Comparison of ENCODE assay signal across 12 cellular contexts in genomic region chr11:2525941-2526807, GRCh38.
DNase-seq lines count a peak whose midpoint lies in the region; ATAC-seq, FAIRE-seq and TF ChIP-seq lines count a peak whose summit lies in the region.
"Had no signal": no experiment of that assay in that cellular context is flagged by ENCODE, and none has a peak within 500 bp of the region (broad histone marks: within the 10 kb centered on the region; RNA-seq: fewer than 3 reads in every experiment).

No MANE protein-coding gene starts in this region.

- H3K4me1 ChIP-seq in BLaER1 treated with 17β-estradiol and CSF1 and Interleukin-3, amounts not matched to agents 10 nM and 100 nM: peaks cover 35 to 59% (median 51%) of the 10 kb centered on the region in 10 experiments
- no peaks in the 10 kb centered on the region for H3K4me1 ChIP-seq in GM23338 (ENCODE audit: insufficient read depth)
- H3K4me1 ChIP-seq: prostate gland had no signal

- H3K27ac ChIP-seq in BLaER1 treated with 17β-estradiol and CSF1 and Interleukin-3, amounts not matched to agents 10 nM and 100 nM: peak overlapping the region; percentile 30 to 80 (median 69); a peak in 19 of 22 replicates
- H3K27ac ChIP-seq in coronary artery (peak overlapping the region in 1 of 2 donors; percentile 35), GM23338 (ENCODE audit: low read depth) (no peak overlapping the region)
- H3K27ac ChIP-seq: prostate gland had no signal

- H4K20me1 ChIP-seq in BLaER1 treated with 17β-estradiol and CSF1 and Interleukin-3, amounts not matched to agents 10 nM and 100 nM: peaks cover 1 to 78% (median 14%) of the 10 kb centered on the region in 11 experiments; a peak in 15 of 22 replicates
- H4K20me1 ChIP-seq in GM23338 (replicated peaks; ENCODE audit: insufficient read depth): no peaks in the 10 kb centered on the region

- no peak for ATAC-seq in natural killer cell treated with Interleukin-12 subunit alpha and Interleukin-12 subunit beta and Interleukin-15 and Interleukin-18, amount 100 ng/mL, for 72 hours
- ATAC-seq in GM23338 (no peak), GM19023 (IDR thresholded peaks at IDR 0.05; ENCODE audit: unreplicated experiment) (no peak)

- no peaks in the 10 kb centered on the region for H3F3A ChIP-seq in GM23338 (replicated peaks; ENCODE audit: low read depth)

- no peaks in the 10 kb centered on the region for H3K27me3 ChIP-seq in BLaER1 treated with 17β-estradiol and CSF1 and Interleukin-3, amounts not matched to agents 10 nM and 100 nM
- no peaks in the 10 kb centered on the region for H3K27me3 ChIP-seq in GM23338 (ENCODE audit: insufficient read depth)

- DNase-seq in NCI-H2029 (lab: John Stamatoyannopoulos, UW) (peak; percentile 37), coronary artery (ENCODE audit: low spot score) (peak; percentile 71), frontal cortex (ENCODE audit: low spot score in 2 of 2) (no peak), GM23338 (ENCODE audit: low spot score) (no peak), GM13977 (ENCODE audit: low spot score) (no peak)
- DNase-seq in natural killer cell treated with Interleukin-12 subunit alpha and Interleukin-12 subunit beta and Interleukin-15 and Interleukin-18, amount 100 ng/mL, for 72 hours (ENCODE audit: low spot score): peak; percentile 58
- DNase-seq: NCI-H1930, SHP77 had no signal

- no peaks in the 10 kb centered on the region for H3K79me2 ChIP-seq in GM23338 (replicated peaks; ENCODE audit: insufficient read depth)

- no peaks in the 10 kb centered on the region for H3K9me3 ChIP-seq in BLaER1 treated with 17β-estradiol and CSF1 and Interleukin-3, amounts not matched to agents 10 nM and 100 nM (replicated peaks in 1 of 11)
- H3K9me3 ChIP-seq: prostate gland had no signal

- H3K4me3 Mint-ChIP-seq in natural killer cell treated with Interleukin-12 subunit alpha and Interleukin-12 subunit beta and Interleukin-15 and Interleukin-18, amount 100 ng/mL, for 72 hours: no peak overlapping the region
- H3K4me3 Mint-ChIP-seq in GM23338: no peak overlapping the region

- H3K4me2 ChIP-seq in BLaER1 treated with 17β-estradiol and CSF1 and Interleukin-3, amounts not matched to agents 10 nM and 100 nM: peak overlapping the region; percentile 85 to 97 (median 91)
- no peak overlapping the region for H3K4me2 ChIP-seq in GM23338

- TF ChIP-seq CTCF in coronary artery (IDR thresholded peaks at IDR 0.05) (no peak), GM23338 (conservative IDR thresholded peaks at IDR 0.05; ENCODE audit: low read depth in 2 of 2) (no peak), GM13977 (IDR thresholded peaks at IDR 0.05; ENCODE audit: extremely low read depth, insufficient read depth, missing control alignments) (no peak)

- H3K4me3 ChIP-seq in BLaER1 treated with 17β-estradiol and CSF1 and Interleukin-3, amounts not matched to agents 10 nM and 100 nM: peak overlapping the region in 6 of 10 experiments; percentile 11 to 49 (median 32); a peak in 5 of 20 replicates
- H3K4me3 ChIP-seq in coronary artery (no peak overlapping the region), GM23338 (no peak overlapping the region)
- H3K4me3 ChIP-seq: prostate gland had no signal

- no peaks in the 10 kb centered on the region for H3K36me3 ChIP-seq in BLaER1 treated with 17β-estradiol and CSF1 and Interleukin-3, amounts not matched to agents 10 nM and 100 nM
- no peaks in the 10 kb centered on the region for H3K36me3 ChIP-seq in GM23338 (ENCODE audit: insufficient read depth)
- H3K36me3 ChIP-seq: prostate gland had no signal

- H3K9me3 Mint-ChIP-seq in natural killer cell treated with Interleukin-12 subunit alpha and Interleukin-12 subunit beta and Interleukin-15 and Interleukin-18, amount 100 ng/mL, for 72 hours: no peaks in the 10 kb centered on the region
- no peaks in the 10 kb centered on the region for H3K9me3 Mint-ChIP-seq in GM23338
- H3K9me3 Mint-ChIP-seq: effector memory CD8-positive, alpha-beta T cell had no signal

- no peaks in the 10 kb centered on the region for H3K4me1 Mint-ChIP-seq in natural killer cell treated with Interleukin-12 subunit alpha and Interleukin-12 subunit beta and Interleukin-15 and Interleukin-18, amount 100 ng/mL, for 72 hours (ENCODE audit: low read depth in 2 of 2)
- no peaks in the 10 kb centered on the region; the same call in 2 of the 3 replicates for H3K4me1 Mint-ChIP-seq in GM23338

- peak overlapping the region; percentile 54 to 86 (median 70) for H3K9ac ChIP-seq in BLaER1 treated with 17β-estradiol and CSF1 and Interleukin-3, amounts not matched to agents 10 nM and 100 nM

- FAIRE-seq in frontal cortex (lab: Jason Lieb, UNC): no peak

- H3K36me3 Mint-ChIP-seq in natural killer cell treated with Interleukin-12 subunit alpha and Interleukin-12 subunit beta and Interleukin-15 and Interleukin-18, amount 100 ng/mL, for 72 hours: no peaks in the 10 kb centered on the region
- H3K36me3 Mint-ChIP-seq in GM23338 (ENCODE audit: low read depth): no peaks in the 10 kb centered on the region

- no peak overlapping the region for H3K27ac Mint-ChIP-seq in natural killer cell treated with Interleukin-12 subunit alpha and Interleukin-12 subunit beta and Interleukin-15 and Interleukin-18, amount 100 ng/mL, for 72 hours
- no peak overlapping the region for H3K27ac Mint-ChIP-seq in GM23338

- peaks cover 17 to 21% of the 10 kb centered on the region in 2 donors for H3K27me3 Mint-ChIP-seq in natural killer cell treated with Interleukin-12 subunit alpha and Interleukin-12 subunit beta and Interleukin-15 and Interleukin-18, amount 100 ng/mL, for 72 hours
- peaks cover 22% of the 10 kb centered on the region for H3K27me3 Mint-ChIP-seq in GM23338 (ENCODE audit: insufficient read depth, low read depth, poor library complexity)

- in situ Hi-C loops in GM13977 (cut with MboI; ENCODE audit: low pct_unique_long_range_greater_than_20kb, low sequenced_read_pairs, unreplicated experiment): no loop called here

- H3K9me2 ChIP-seq in GM23338 (ENCODE audit: insufficient read depth): no peaks in the 10 kb centered on the region

- no peak overlapping the region for H2AFZ ChIP-seq in GM23338

TF ChIP-seq in GM23338, 12 proteins besides CTCF, POLR2A, EP300 and RAD21:
- TF ChIP-seq POLR2AphosphoS5 (IDR thresholded peaks at IDR 0.05; ENCODE audit: low read depth) (no peak), ZNF462 (CRISPR knock-in tag; IDR thresholded peaks at IDR 0.05) (no peak)

Comparison
In these comparisons a context has a peak if more than half of its experiments do, and no peak if none do; other contexts are left out.
1. H3K4me3 ChIP-seq: peak in BLaER1 treated with 17β-estradiol and CSF1 and Interleukin-3, amounts not matched to agents 10 nM and 100 nM (6 of 10); none in coronary artery (single experiment) and GM23338 (single experiment).
2. DNase-seq: peak in NCI-H2029 (single experiment), coronary artery (single experiment) and natural killer cell treated with Interleukin-12 subunit alpha and Interleukin-12 subunit beta and Interleukin-15 and Interleukin-18, amount 100 ng/mL, for 72 hours (single experiment); none in frontal cortex (0 of 2), GM23338 (single experiment) and GM13977 (single experiment).